Comparison of ENCODE assay signal across 8 cellular contexts in the genomic region with DNA sequence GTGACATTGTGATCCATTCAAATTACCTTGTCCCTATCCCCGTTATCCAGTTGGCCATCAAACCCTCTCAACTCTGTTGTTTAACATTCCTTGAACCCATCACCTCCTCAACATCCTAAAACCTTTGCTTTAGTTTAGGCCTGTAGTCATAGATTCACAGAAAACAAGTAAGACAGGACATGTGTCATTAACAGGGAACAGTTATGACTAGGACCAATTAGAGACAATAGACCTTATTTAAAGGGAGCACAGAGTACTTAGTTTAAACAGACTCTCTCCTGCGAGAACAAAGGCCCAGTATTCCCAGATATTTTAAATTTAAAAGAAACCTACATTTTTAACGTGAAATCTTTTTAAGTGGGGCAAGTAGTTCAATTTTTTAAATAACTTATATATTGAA.
"Had no signal": no experiment of that assay in that cellular context is flagged by ENCODE, and none has a peak within 500 bp of the region (broad histone marks: within the 10 kb centered on the region; RNA-seq: fewer than 3 reads in every experiment).

No MANE protein-coding gene starts in this region.

- FAIRE-seq: K562 had no signal

- H3K27ac Mint-ChIP-seq: HFFc6 had no signal

- H3K9me3 Mint-ChIP-seq: HFFc6 had no signal

- H3K4me3 Mint-ChIP-seq: HFFc6 had no signal

- DNase-seq: GM23248, GOT3, H7, HFFc6, IMR-90, KG1 had no signal

- ATAC-seq: HCT116, K562 had no signal
